ENCODE assay signal across 27 cellular contexts in the genomic region with DNA sequence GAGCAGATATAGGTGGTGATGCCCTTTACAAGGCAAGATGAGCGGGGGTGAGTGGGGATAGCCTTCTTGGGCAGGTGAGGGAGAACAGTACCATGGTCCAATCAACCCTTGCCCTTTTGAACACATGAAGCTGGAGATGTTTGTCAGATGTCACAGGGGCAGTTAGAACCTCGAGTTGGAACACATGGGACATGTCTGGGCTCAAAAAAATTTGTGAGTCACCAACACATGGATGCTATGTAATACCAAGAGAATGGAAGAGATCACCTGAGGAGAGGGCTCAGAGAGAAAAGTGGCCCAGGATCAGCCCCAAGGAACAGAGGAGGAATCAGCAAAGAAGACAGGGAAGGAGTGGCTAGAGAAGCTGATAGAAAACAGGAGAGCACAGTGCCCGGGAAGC. TPM values are rescaled to one million over a fixed set of nuclear protein-coding genes. Genes with fewer than 3 reads are reported as not detected.
DNase-seq lines count a peak whose midpoint lies in the region; ATAC-seq, FAIRE-seq and TF ChIP-seq lines count a peak whose summit lies in the region.
"Had no signal": no experiment of that assay in that cellular context is flagged by ENCODE, and none has a peak within 500 bp of the region (broad histone marks: within the 10 kb centered on the region; RNA-seq: fewer than 3 reads in every experiment).

No MANE protein-coding gene starts in this region.

- H3K4me1 ChIP-seq in small intestine (ENCODE audit: control insufficient read depth in 2 of 2, insufficient read depth in 1 of 2, low read depth in 1 of 2, low read length in 1 of 2): peaks cover 3 to 23% of the 10 kb centered on the region in 2 donors

- POLR2A ChIA-PET in activated CD8-positive, alpha-beta T cell treated with anti-CD3 and anti-CD28 coated beads for 36 hours (lab: Charles Lee): interaction anchor here (21.3 kb wide), 1 partner anchor 16 kb away, joined by 431 read pairs; the partner anchor contains the start of gene HNRNPAB

- intact Hi-C loops in activated CD8-positive, alpha-beta T cell treated with anti-CD3 and anti-CD28 coated beads for 36 hours (cut with micrococcal nuclease): no loop called here

- H3K9me3 ChIP-seq in small intestine (ENCODE audit: control insufficient read depth, low read depth): no peaks in the 10 kb centered on the region
- H3K9me3 ChIP-seq: A549, gastroesophageal sphincter, spleen, upper lobe of left lung had no signal

- peaks cover 10 to 15% of the 10 kb centered on the region in 2 donors for H3K36me3 ChIP-seq in small intestine (ENCODE audit: control insufficient read depth in 2 of 2, insufficient read depth in 2 of 2, low read length in 2 of 2)

- H3K27ac ChIP-seq in small intestine (ENCODE audit: low read depth in 1 of 2, low read length in 1 of 2): peak overlapping the region; percentile 81 to 91
- H3K27ac ChIP-seq: A549, gastroesophageal sphincter, HL-60, spleen, upper lobe of left lung had no signal

- no peak overlapping the region for H3K4me3 ChIP-seq in epithelial cell of esophagus (ENCODE audit: low read length)
- H3K4me3 ChIP-seq in small intestine (ENCODE audit: low read depth in 1 of 2, low read length in 2 of 2): no peak overlapping the region
- H3K4me3 ChIP-seq: A549, gastroesophageal sphincter, K562, spleen, upper lobe of left lung had no signal

- CTCF ChIA-PET in activated CD8-positive, alpha-beta memory T cell treated with anti-CD3 and anti-CD28 coated beads, Interleukin-2, amount 10 ng/mL, durations not matched to agents 7 days and 5 days (lab: Charles Lee): interaction anchor here (1.0 kb wide), 1 partner anchor 12 kb away, joined by 3 read pairs; no protein-coding TSS in a partner anchor
- CTCF ChIA-PET in activated CD8-positive, alpha-beta T cell treated with anti-CD3 and anti-CD28 coated beads for 36 hours (lab: Charles Lee): interaction anchor here (2.6 kb wide), 1 partner anchor 362 kb away, joined by 5 read pairs; the partner anchor contains the start of gene COL23A1

- no peaks in the 10 kb centered on the region for H3K9me3 Mint-ChIP-seq in activated CD8-positive, alpha-beta memory T cell treated with anti-CD3 and anti-CD28 coated beads, Interleukin-2, amount 10 ng/mL, durations not matched to agents 7 days and 5 days (ENCODE audit: low read depth)
- no peaks in the 10 kb centered on the region for H3K9me3 Mint-ChIP-seq in activated CD8-positive, alpha-beta T cell treated with anti-CD3 and anti-CD28 coated beads for 36 hours
- H3K9me3 Mint-ChIP-seq in glutamatergic neuron (ENCODE audit: unreplicated experiment): peaks cover 15% of the 10 kb centered on the region

- peaks cover 47% of the 10 kb centered on the region for H3K4me1 Mint-ChIP-seq in activated CD8-positive, alpha-beta memory T cell treated with anti-CD3 and anti-CD28 coated beads, Interleukin-2, amount 10 ng/mL, durations not matched to agents 7 days and 5 days
- peaks cover 42% of the 10 kb centered on the region for H3K4me1 Mint-ChIP-seq in activated CD8-positive, alpha-beta T cell treated with anti-CD3 and anti-CD28 coated beads for 36 hours (ENCODE audit: low read depth)
- peaks cover 20% of the 10 kb centered on the region for H3K4me1 Mint-ChIP-seq in glutamatergic neuron (ENCODE audit: low read depth, unreplicated experiment)

- peaks cover 64% of the 10 kb centered on the region for H3K36me3 Mint-ChIP-seq in activated CD8-positive, alpha-beta memory T cell treated with anti-CD3 and anti-CD28 coated beads, Interleukin-2, amount 10 ng/mL, durations not matched to agents 7 days and 5 days
- H3K36me3 Mint-ChIP-seq in activated CD8-positive, alpha-beta T cell treated with anti-CD3 and anti-CD28 coated beads for 36 hours (ENCODE audit: low read depth): peaks cover 72% of the 10 kb centered on the region
- H3K36me3 Mint-ChIP-seq in glutamatergic neuron (ENCODE audit: unreplicated experiment): peaks cover 26% of the 10 kb centered on the region

- peak overlapping the region; percentile 60 for H3K27ac Mint-ChIP-seq in activated CD8-positive, alpha-beta memory T cell treated with anti-CD3 and anti-CD28 coated beads, Interleukin-2, amount 10 ng/mL, durations not matched to agents 7 days and 5 days
- peak overlapping the region; percentile 14 for H3K27ac Mint-ChIP-seq in activated CD8-positive, alpha-beta T cell treated with anti-CD3 and anti-CD28 coated beads for 36 hours
- H3K27ac Mint-ChIP-seq in glutamatergic neuron (ENCODE audit: unreplicated experiment): no peak overlapping the region

- no peaks in the 10 kb centered on the region for H3K27me3 ChIP-seq in small intestine (ENCODE audit: control insufficient read depth in 2 of 2, insufficient read depth in 2 of 2, low read length in 2 of 2)
- H3K27me3 ChIP-seq: gastroesophageal sphincter, spleen, upper lobe of left lung had no signal

- 76 to 86% (median 78%) methylated on average over 3 of the region's 3 CpGs for WGBS in small intestine, 3 donors

- no peak for TF ChIP-seq CTCF in activated CD8-positive, alpha-beta T cell treated with anti-CD3 and anti-CD28 coated beads for 36 hours (IDR thresholded peaks at IDR 0.05)
- no peak for TF ChIP-seq CTCF in epithelial cell of esophagus (IDR thresholded peaks at IDR 0.05; ENCODE audit: insufficient read depth, low read depth, low read length, missing control alignments)
- no peak for TF ChIP-seq CTCF in glutamatergic neuron (IDR thresholded peaks at IDR 0.05; ENCODE audit: partially characterized antibody, unreplicated experiment)

- ATAC-seq in activated CD8-positive, alpha-beta memory T cell treated with anti-CD3 and anti-CD28 coated beads, Interleukin-2, amount 10 ng/mL, durations not matched to agents 7 days and 5 days: no peak
- no peak for ATAC-seq in activated CD8-positive, alpha-beta T cell treated with anti-CD3 and anti-CD28 coated beads for 36 hours
- no peak for ATAC-seq in GM19328 (IDR thresholded peaks at IDR 0.05; ENCODE audit: unreplicated experiment)
- ATAC-seq: A549, gastroesophageal sphincter, K562 had no signal

- DNase-seq in activated CD8-positive, alpha-beta memory T cell treated with anti-CD3 and anti-CD28 coated beads, Interleukin-2, amount 10 ng/mL, durations not matched to agents 7 days and 5 days: no peak
- DNase-seq in activated CD8-positive, alpha-beta memory T cell treated with anti-CD3 and anti-CD28 coated beads, Interleukin-2, amount 50 U/mL, for 48 hours: no peak
- DNase-seq in activated CD8-positive, alpha-beta T cell treated with anti-CD3 and anti-CD28 coated beads for 36 hours: no peak
- DNase-seq in epithelial cell of esophagus (ENCODE audit: low read depth) (peak; percentile 71), small intestine (no peak), NCI-H1436 treated with DMSO at 0.1 percent for 48 hours (lab: John Stamatoyannopoulos, UW) (no peak), glutamatergic neuron (no peak)
- DNase-seq: activated T-cell treated with anti-CD3 and anti-CD28 coated beads, Interleukin-2, amount 50 U/mL, for 48 hours; C1 segment of cervical spinal cord; DND-41; MV-4-11; NCI-H1930; SIG-M5; upper lobe of left lung had no signal

- no peaks in the 10 kb centered on the region for H3K27me3 Mint-ChIP-seq in activated CD8-positive, alpha-beta memory T cell treated with anti-CD3 and anti-CD28 coated beads, Interleukin-2, amount 10 ng/mL, durations not matched to agents 7 days and 5 days
- no peaks in the 10 kb centered on the region for H3K27me3 Mint-ChIP-seq in activated CD8-positive, alpha-beta T cell treated with anti-CD3 and anti-CD28 coated beads for 36 hours
- peaks cover 12% of the 10 kb centered on the region for H3K27me3 Mint-ChIP-seq in glutamatergic neuron (ENCODE audit: unreplicated experiment)

- FAIRE-seq in small intestine (lab: Jason Lieb, UNC): no peak
- FAIRE-seq: A549, colon, endothelial cell of umbilical vein, H1, K562 had no signal

- no peak overlapping the region for H3K4me3 Mint-ChIP-seq in activated CD8-positive, alpha-beta memory T cell treated with anti-CD3 and anti-CD28 coated beads, Interleukin-2, amount 10 ng/mL, durations not matched to agents 7 days and 5 days
- H3K4me3 Mint-ChIP-seq in activated CD8-positive, alpha-beta T cell treated with anti-CD3 and anti-CD28 coated beads for 36 hours: no peak overlapping the region
- no peak overlapping the region for H3K4me3 Mint-ChIP-seq in glutamatergic neuron (ENCODE audit: unreplicated experiment)

RNA-seq across cellular contexts. Expression of gene PHYKPL, which starts 4.7 kb away (rescaled TPM):
- total RNA-seq in activated CD8-positive, alpha-beta memory T cell treated with anti-CD3 and anti-CD28 coated beads, Interleukin-2, amount 10 ng/mL, durations not matched to agents 7 days and 5 days: 100 to 1,000 TPM; 117 to 120 TPM
- total RNA-seq in activated CD8-positive, alpha-beta T cell treated with anti-CD3 and anti-CD28 coated beads for 36 hours: 10 to 100 TPM; 60.4 to 62.1 TPM
- polyA plus RNA-seq in small intestine: 100 to 1,000 TPM in 2 of 3 donors, 10 to 100 TPM in 1; 57.7 to 145 (median 115) TPM
- total RNA-seq in glutamatergic neuron (ENCODE audit: unreplicated experiment): 89.7 TPM

RNA-seq across cellular contexts. Expression of gene HNRNPAB, which starts 23.6 kb away (rescaled TPM):
- total RNA-seq in activated CD8-positive, alpha-beta memory T cell treated with anti-CD3 and anti-CD28 coated beads, Interleukin-2, amount 10 ng/mL, durations not matched to agents 7 days and 5 days: 100 to 1,000 TPM; 268 to 391 TPM
- total RNA-seq in activated CD8-positive, alpha-beta T cell treated with anti-CD3 and anti-CD28 coated beads for 36 hours: 100 to 1,000 TPM; 392 to 399 TPM
- 100 to 1,000 TPM; 147 to 176 (median 172) TPM for polyA plus RNA-seq in small intestine
- 281 TPM for total RNA-seq in glutamatergic neuron (ENCODE audit: unreplicated experiment)

RNA-seq across cellular contexts. Expression of gene GMCL2, which starts 40.8 kb away (rescaled TPM):
- not detected for total RNA-seq in activated CD8-positive, alpha-beta memory T cell treated with anti-CD3 and anti-CD28 coated beads, Interleukin-2, amount 10 ng/mL, durations not matched to agents 7 days and 5 days
- not detected for total RNA-seq in activated CD8-positive, alpha-beta T cell treated with anti-CD3 and anti-CD28 coated beads for 36 hours
- polyA plus RNA-seq in small intestine: not detected
- not detected for total RNA-seq in glutamatergic neuron (ENCODE audit: unreplicated experiment)
- total RNA-seq: endothelial cell of umbilical vein; gastroesophageal sphincter; liver; NCI-H460; posterior vena cava; spleen; T-helper 2 cell treated with Interferon-gamma antibody and Interleukin-4, amounts not matched to agents 100 ng/mL and 5 ng/mL, for 36 hours; upper lobe of left lung had no signal
- polyA plus RNA-seq: A549, endothelial cell of umbilical vein, H1, K562, liver had no signal
